Comparison of ENCODE assay signal across 23 cellular contexts in the genomic region with DNA sequence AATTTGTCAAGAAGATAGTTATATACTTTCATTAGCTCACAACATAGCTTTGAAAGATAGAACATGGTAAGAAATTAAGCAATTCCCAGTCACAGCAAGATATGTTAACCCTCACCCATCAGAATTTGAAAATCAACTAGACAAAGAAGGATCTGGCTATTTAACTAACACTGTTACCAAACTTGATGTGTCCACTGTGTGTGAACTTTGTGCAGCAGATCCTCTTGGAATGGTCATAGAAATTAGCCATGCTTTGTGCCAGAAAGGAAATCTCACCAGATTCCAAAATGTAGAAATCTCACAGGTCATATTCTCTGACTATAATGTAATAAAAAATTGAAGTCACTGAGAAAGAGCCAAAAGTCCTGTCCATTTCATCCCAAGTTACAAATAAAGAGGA. TPM values are rescaled to one million over a fixed set of nuclear protein-coding genes. Genes with fewer than 3 reads are reported as not detected.
DNase-seq lines count a peak whose midpoint lies in the region; ATAC-seq and TF ChIP-seq lines count a peak whose summit lies in the region.
"Had no signal": no experiment of that assay in that cellular context is flagged by ENCODE, and none has a peak within 500 bp of the region (broad histone marks: within the 10 kb centered on the region; RNA-seq: fewer than 3 reads in every experiment).

No MANE protein-coding gene starts in this region.

- no peaks in the 10 kb centered on the region for H3K27me3 Mint-ChIP-seq in chondrocyte (ENCODE audit: low read depth)
- H3K27me3 Mint-ChIP-seq in mesothelial cell of epicardium (ENCODE audit: low read depth): no peaks in the 10 kb centered on the region
- H3K27me3 Mint-ChIP-seq in natural killer cell (ENCODE audit: low read depth in 2 of 2): no peaks in the 10 kb centered on the region

- H3K27me3 ChIP-seq in vagina: no peaks in the 10 kb centered on the region
- H3K27me3 ChIP-seq: MG63 had no signal

- intact Hi-C loops in vagina (cut with DNase I) (no loop called here), natural killer cell (cut with micrococcal nuclease) (no loop called here)

- H3K36me3 ChIP-seq in KOPT-K1 (ENCODE audit: insufficient read depth, low read length): peaks cover 9% of the 10 kb centered on the region
- H3K36me3 ChIP-seq in vagina: no peaks in the 10 kb centered on the region
- H3K36me3 ChIP-seq: MG63 had no signal

- H3K27ac Mint-ChIP-seq in chondrocyte (ENCODE audit: unreplicated experiment) (peak overlapping the region; percentile 6), mesothelial cell of epicardium (peak overlapping the region; percentile 33), natural killer cell (no peak overlapping the region)
- H3K27ac Mint-ChIP-seq: GM23338, H9 had no signal

- H3K9me3 ChIP-seq in KOPT-K1 (ENCODE audit: insufficient read depth, low read length, poor library complexity, severe bottlenecking) (no peaks in the 10 kb centered on the region), vagina (no peaks in the 10 kb centered on the region)
- H3K9me3 ChIP-seq: A549, Caco-2, MG63 had no signal

- peaks cover 34% of the 10 kb centered on the region for H3K4me1 Mint-ChIP-seq in chondrocyte (ENCODE audit: low read depth)
- H3K4me1 Mint-ChIP-seq in mesothelial cell of epicardium: peaks cover 26% of the 10 kb centered on the region
- H3K4me1 Mint-ChIP-seq in natural killer cell: no peaks in the 10 kb centered on the region

- H3K36me3 Mint-ChIP-seq in chondrocyte (ENCODE audit: low read depth) (peaks cover 8% of the 10 kb centered on the region), mesothelial cell of epicardium (peaks cover 13% of the 10 kb centered on the region), natural killer cell (no peaks in the 10 kb centered on the region)

- no peak for TF ChIP-seq POLR2A in vagina (IDR thresholded peaks at IDR 0.05)

- no peak overlapping the region for H3K4me3 ChIP-seq in vagina
- H3K4me3 ChIP-seq: A549, GM23338, K562, MG63, PC-9 had no signal

- no peaks in the 10 kb centered on the region for H3K9me3 Mint-ChIP-seq in chondrocyte (ENCODE audit: low read depth)
- H3K9me3 Mint-ChIP-seq in mesothelial cell of epicardium: peaks cover 8% of the 10 kb centered on the region
- no peaks in the 10 kb centered on the region for H3K9me3 Mint-ChIP-seq in natural killer cell
- H3K9me3 Mint-ChIP-seq: CD8-positive, alpha-beta T cell had no signal

- no peak for ATAC-seq in natural killer cell
- ATAC-seq: A549; CD8-positive, alpha-beta T cell; GM23338; K562 had no signal

- TF ChIP-seq CTCF in chondrocyte (IDR thresholded peaks at IDR 0.05) (no peak), mesothelial cell of epicardium (IDR thresholded peaks at IDR 0.05; ENCODE audit: unreplicated experiment) (no peak), vagina (IDR thresholded peaks at IDR 0.05) (no peak), natural killer cell (IDR thresholded peaks at IDR 0.05) (no peak)

- no peak for DNase-seq in chondrocyte (ENCODE audit: low spot score)
- DNase-seq in mesothelial cell of epicardium (ENCODE audit: low spot score in 2 of 2, unreplicated experiment in 2 of 2): no peak
- DNase-seq in vagina (ENCODE audit: extremely low spot score in 2 of 2): no peak
- DNase-seq in iPS-NIHi7 (ENCODE audit: extremely low spot score): no peak
- no peak for DNase-seq in natural killer cell
- DNase-seq in NCI-H1417 treated with DMSO at 0.1 percent for 48 hours (lab: John Stamatoyannopoulos, UW): no peak
- DNase-seq: AML-193; Caco-2; CD8-positive, alpha-beta T cell; H9; MG63; NCI-H1694; NCI-H2029 treated with DMSO at 0.1 percent for 48 hours; NCI-H2227 treated with DMSO at 0.1 percent for 48 hours; NCI-H526 treated with DMSO at 0.1 percent for 48 hours; PC-9; Right ventricle myocardium superior; RPMI8226 had no signal

- H3K27ac ChIP-seq in KOPT-K1 (ENCODE audit: low read depth, low read length, poor library complexity, severe bottlenecking) (peak overlapping the region; percentile 30), vagina (peak overlapping the region; percentile 18)
- H3K27ac ChIP-seq: A549, C4-2B, PC-9 had no signal

- peaks cover 14% of the 10 kb centered on the region for H3K4me1 ChIP-seq in vagina
- H3K4me1 ChIP-seq: A549, Caco-2 had no signal

- no peak overlapping the region for H3K4me3 Mint-ChIP-seq in chondrocyte (ENCODE audit: unreplicated experiment)
- no peak overlapping the region for H3K4me3 Mint-ChIP-seq in mesothelial cell of epicardium
- H3K4me3 Mint-ChIP-seq in natural killer cell: no peak overlapping the region
- H3K4me3 Mint-ChIP-seq: CD8-positive, alpha-beta T cell; GM23338; H9 had no signal

RNA-seq across cellular contexts. Expression of gene ZNF664, which starts 46.1 kb away (rescaled TPM):
- 86.7 to 99.8 TPM (median 88.0 TPM) in 3 replicates for total RNA-seq in chondrocyte
- total RNA-seq in mesothelial cell of epicardium: 112 to 122 TPM (median 116 TPM) in 3 replicates
- 40.5 TPM for total RNA-seq in vagina
- total RNA-seq in natural killer cell: 10 to 100 TPM; 36.0 to 47.3 (median 46.9) TPM

RNA-seq across cellular contexts. Expression of gene CCDC92, which starts 46.5 kb away (rescaled TPM):
- 63.0 to 74.7 TPM (median 68.8 TPM) in 3 replicates for total RNA-seq in chondrocyte
- 51.9 to 55.1 TPM (median 52.4 TPM) in 3 replicates for total RNA-seq in mesothelial cell of epicardium
- total RNA-seq in vagina: 21.6 TPM
- 10 to 100 TPM; 37.6 to 42.4 (median 39.1) TPM for total RNA-seq in natural killer cell

Comparison
In these comparisons a context has a peak if more than half of its experiments do, and no peak if none do; other contexts are left out.
1. H3K27ac Mint-ChIP-seq: peak in chondrocyte (single experiment) and mesothelial cell of epicardium (single experiment); none in natural killer cell (0 of 2).